ENCODE assay signal across 27 cellular contexts in the genomic region with DNA sequence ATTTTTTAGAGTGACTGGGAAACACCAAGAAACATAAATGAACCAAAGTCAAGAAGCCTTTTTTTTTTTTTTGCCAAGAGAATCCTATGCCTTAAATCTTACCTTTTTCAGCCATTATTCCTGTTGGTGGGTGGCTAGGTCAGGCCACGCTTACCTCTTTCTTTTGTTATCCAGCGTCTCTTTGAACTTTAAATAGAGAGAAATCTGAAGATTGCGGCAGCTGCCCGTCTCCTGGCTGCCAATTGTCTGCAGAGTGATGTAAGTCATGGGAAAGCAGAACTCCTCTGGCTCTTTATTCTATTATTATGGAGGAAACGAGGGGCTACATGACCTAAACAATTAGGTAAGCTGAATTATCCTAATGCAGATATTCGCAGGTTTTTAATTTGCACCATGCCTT. TPM values are rescaled to one million over a fixed set of nuclear protein-coding genes. Genes with fewer than 3 reads are reported as not detected.
DNase-seq lines count a peak whose midpoint lies in the region; ATAC-seq, FAIRE-seq and TF ChIP-seq lines count a peak whose summit lies in the region.
"Had no signal": no experiment of that assay in that cellular context is flagged by ENCODE, and none has a peak within 500 bp of the region (broad histone marks: within the 10 kb centered on the region; RNA-seq: fewer than 3 reads in every experiment).

A gene (minus strand): TSS at position 166 of the 400 bp plus-strand sequence.

- WGBS in H1 (ENCODE audit: extremely low coverage in 1 of 2, insufficient coverage in 1 of 2, insufficient read length in 1 of 2, insufficient replicate concordance in 2 of 2, low coverage in 1 of 2, low lambda C conversion rate in 2 of 2, missing lambda C conversion rate in 1 of 2), 2 experiments, result 56% methylated on average over 6 of the region's 6 CpGs; no CpG with 5 or more reads in 1 of the 2 experiments
- WGBS in stomach, 5 donors, result 68 to 81% (median 74%) methylated on average over 6 of the region's 6 CpGs
- 61 to 82% (median 73%) methylated on average over 6 of the region's 6 CpGs for WGBS in adrenal gland, 4 donors

- H3K4ac ChIP-seq in H1 (replicated peaks; ENCODE audit: insufficient read length, low read depth, low read length), result no peak within 1 kb of the TSS

- CTCF ChIA-PET in H1 (lab: Charles Lee; ENCODE audit: partially characterized antibody), result interaction anchor here (0.7 to 1.3 kb wide), 2 partner anchors 15 to 29 kb away, joined by 3 read pairs; no protein-coding TSS in a partner anchor

- H2BK20ac ChIP-seq in H1 (ENCODE audit: low read length), result no peak within 1 kb of the TSS

- H3K4me2 ChIP-seq in GM23338 (0 out of 2 replicates have a peak within 1 kb of the TSS, but pooled peaks have one; percentile 12), H1 (ENCODE audit: insufficient read depth in 1 of 2, low read depth in 2 of 2, low read length in 2 of 2) (no peak within 1 kb of the TSS), neural cell (ENCODE audit: low read length) (no peak within 1 kb of the TSS)
- H3K4me2 ChIP-seq: A549; BLaER1 treated with 17β-estradiol and CSF1 and Interleukin-3, amounts not matched to agents 10 nM and 100 nM had no signal

- peaks cover 11% of the 10 kb centered on the region; the same call in 1 of the 2 replicates for H3K36me3 ChIP-seq in GM23338 (ENCODE audit: insufficient read depth)
- H3K36me3 ChIP-seq in H1 (ENCODE audit: control insufficient read depth in 2 of 4, insufficient read depth in 4 of 4, low read length in 3 of 4), result no peaks in the 10 kb centered on the region; a peak in 2 of 8 replicates
- H3K36me3 ChIP-seq in neural cell (ENCODE audit: insufficient read depth, low read length), result no peaks in the 10 kb centered on the region
- peaks cover 0 to 5% of the 10 kb centered on the region in 2 donors for H3K36me3 ChIP-seq in gastrocnemius medialis
- H3K36me3 ChIP-seq in stomach, result no peaks in the 10 kb centered on the region
- H3K36me3 ChIP-seq in adrenal gland (replicated peaks in 1 of 2), result no peaks in the 10 kb centered on the region
- H3K36me3 ChIP-seq: BE2C; BLaER1 treated with 17β-estradiol and CSF1 and Interleukin-3, amounts not matched to agents 10 nM and 100 nM had no signal

- H3K9ac ChIP-seq in H1 (replicated peaks in 1 of 4; ENCODE audit: extremely low read depth in 1 of 4, low read depth in 3 of 4, low read length in 3 of 4), result no peak within 1 kb of the TSS
- no peak within 1 kb of the TSS for H3K9ac ChIP-seq in neural cell (ENCODE audit: low read length)
- H3K9ac ChIP-seq: BLaER1 treated with 17β-estradiol and CSF1 and Interleukin-3, amounts not matched to agents 10 nM and 100 nM had no signal

- no peak within 1 kb of the TSS for H3K4me3 ChIP-seq in GM23338
- no peak within 1 kb of the TSS for H3K4me3 ChIP-seq in H1 (ENCODE audit: extremely low read depth in 1 of 4, insufficient read depth in 2 of 4, low read depth in 3 of 4, low read length in 4 of 4)
- H3K4me3 ChIP-seq in neural cell (ENCODE audit: low read length), result no peak within 1 kb of the TSS
- H3K4me3 ChIP-seq in gastrocnemius medialis, result peak within 1 kb of the TSS; percentile 41 to 62 (median 50)
- H3K4me3 ChIP-seq in stomach, result no peak within 1 kb of the TSS
- no peak within 1 kb of the TSS for H3K4me3 ChIP-seq in adrenal gland
- H3K4me3 ChIP-seq: A549; BLaER1 treated with 17β-estradiol and CSF1 and Interleukin-3, amounts not matched to agents 10 nM and 100 nM had no signal

- no peaks in the 10 kb centered on the region for H4K20me1 ChIP-seq in GM23338 (replicated peaks; ENCODE audit: insufficient read depth)
- H4K20me1 ChIP-seq in H1 (replicated peaks in 1 of 2; ENCODE audit: control insufficient read depth in 1 of 2, insufficient read depth in 2 of 2, low read length in 2 of 2), result no peaks in the 10 kb centered on the region
- H4K20me1 ChIP-seq in neural cell (ENCODE audit: insufficient read depth), result no peaks in the 10 kb centered on the region
- H4K20me1 ChIP-seq: BLaER1 treated with 17β-estradiol and CSF1 and Interleukin-3, amounts not matched to agents 10 nM and 100 nM had no signal

- no peak within 1 kb of the TSS for H4K8ac ChIP-seq in H1 (ENCODE audit: extremely low read depth, insufficient read depth, low read length)

- H3K27ac ChIP-seq in GM23338 (ENCODE audit: low read depth) (no peak within 1 kb of the TSS), H1 (ENCODE audit: low read depth, low read length) (no peak within 1 kb of the TSS), neural cell (ENCODE audit: low read length) (peak within 1 kb of the TSS; percentile 33), gastrocnemius medialis (peak within 1 kb of the TSS; percentile 79 to 91 (median 86)), stomach (no peak within 1 kb of the TSS), adrenal gland (no peak within 1 kb of the TSS)
- H3K27ac ChIP-seq: A549; BLaER1 treated with 17β-estradiol and CSF1 and Interleukin-3, amounts not matched to agents 10 nM and 100 nM had no signal

- no peaks in the 10 kb centered on the region for H3F3A ChIP-seq in GM23338 (replicated peaks; ENCODE audit: low read depth)
- H3F3A ChIP-seq in neural cell (ENCODE audit: insufficient read depth, low read length, poor library complexity, severe bottlenecking), result no peaks in the 10 kb centered on the region

- H3K14ac ChIP-seq in H1 (ENCODE audit: insufficient read length), result no peak within 1 kb of the TSS

- no peaks in the 10 kb centered on the region for H3K27me3 Mint-ChIP-seq in GM23338 (ENCODE audit: insufficient read depth, low read depth, poor library complexity)
- H3K27me3 Mint-ChIP-seq: CD4-positive, alpha-beta T cell; CD8-positive, alpha-beta memory T cell had no signal

- in situ Hi-C loops in gastrocnemius medialis (cut with MboI; ENCODE audit: low sequenced_read_pairs in 4 of 4), result no loop called here

- H3K79me2 ChIP-seq in GM23338 (replicated peaks; ENCODE audit: insufficient read depth), result no peaks in the 10 kb centered on the region
- no peaks in the 10 kb centered on the region for H3K79me2 ChIP-seq in H1 (ENCODE audit: control insufficient read depth in 1 of 2, insufficient read depth in 2 of 2, low read length in 2 of 2)
- no peaks in the 10 kb centered on the region for H3K79me2 ChIP-seq in neural cell (replicated peaks; ENCODE audit: insufficient read depth, low read length)

- H3K23ac ChIP-seq in H1 (ENCODE audit: insufficient read length), result no peak within 1 kb of the TSS

- no peak within 1 kb of the TSS for H2BK5ac ChIP-seq in H1 (ENCODE audit: low read depth, low read length)

- no peak within 1 kb of the TSS for H2BK120ac ChIP-seq in H1 (replicated peaks; ENCODE audit: low read depth, low read length)

- peaks cover 20% of the 10 kb centered on the region for H3K36me3 Mint-ChIP-seq in GM23338 (ENCODE audit: low read depth)
- H3K36me3 Mint-ChIP-seq: CD14-positive monocyte; CD8-positive, alpha-beta memory T cell had no signal

- DNase-seq in GM23338 (ENCODE audit: low spot score) (peak; percentile 34), H1 (ENCODE audit: low read depth in 1 of 2, low spot score in 2 of 2) (no peak), gastrocnemius medialis (peak; percentile 35 to 61), stomach (no peak), T-helper 2 cell (no peak), adrenal gland (no peak)
- no peak for DNase-seq in stimulated activated CD4-positive, alpha-beta T cell treated with anti-CD3 and anti-CD28 coated beads, Interleukin-12 subunit alpha, Interleukin-12 subunit beta, amount 100 ng/mL, for 4 hours
- DNase-seq: 8988T; ACHN; AML-193; BE2C; CD4-positive, alpha-beta T cell; CD8-positive, alpha-beta memory T cell; DMS53; DMS79 treated with DMSO at 0.1 percent for 48 hours; GF-D8; GOT3; H7; HCEC 1CT had no signal

- peaks cover 8% of the 10 kb centered on the region; the same call in 2 of the 3 replicates for H3K4me1 Mint-ChIP-seq in GM23338
- H3K4me1 Mint-ChIP-seq: CD14-positive monocyte; CD8-positive, alpha-beta memory T cell had no signal

- no peak within 1 kb of the TSS for H2BK12ac ChIP-seq in H1 (ENCODE audit: low read depth, low read length)

- TF ChIP-seq POLR2A in H1 (IDR thresholded peaks at IDR 0.05; ENCODE audit: control extremely low read depth in 1 of 2, low read depth in 2 of 2, low read length in 2 of 2) (no peak), gastrocnemius medialis (IDR thresholded peaks at IDR 0.05) (peak in 1 of 2 donors; percentile 56), stomach (IDR thresholded peaks at IDR 0.05) (no peak), adrenal gland (IDR thresholded peaks at IDR 0.05) (no peak)

- POLR2A ChIA-PET in H1 (lab: Charles Lee; ENCODE audit: partially characterized antibody), result no interaction called here

- no peak within 1 kb of the TSS for H3K18ac ChIP-seq in H1 (ENCODE audit: extremely low read depth, low read length)

- H3K9me3 Mint-ChIP-seq in GM23338, result peaks cover 24% of the 10 kb centered on the region

- TF ChIP-seq EP300 in H1 (IDR thresholded peaks at IDR 0.05; ENCODE audit: borderline replicate concordance in 1 of 2, low read depth in 2 of 2, low read length in 2 of 2) (no peak), neural cell (conservative IDR thresholded peaks at IDR 0.05; ENCODE audit: poor library complexity, severe bottlenecking) (no peak), stomach (IDR thresholded peaks at IDR 0.05) (no peak)

- no peaks in the 10 kb centered on the region for H3K79me1 ChIP-seq in H1 (ENCODE audit: low read depth, low read length)

- no peak within 1 kb of the TSS for H4K91ac ChIP-seq in H1 (replicated peaks; ENCODE audit: insufficient read length, low read length)

- no peak for TF ChIP-seq CTCF in GM23338 (conservative IDR thresholded peaks at IDR 0.05; ENCODE audit: low read depth in 2 of 2)
- TF ChIP-seq CTCF in H1 (IDR thresholded peaks at IDR 0.05; ENCODE audit: control extremely low read depth in 1 of 3, insufficient read depth in 1 of 3, low read depth in 1 of 3, low read length in 3 of 3), result no peak
- TF ChIP-seq CTCF in neural cell (IDR thresholded peaks at IDR 0.05; ENCODE audit: poor library complexity, severe bottlenecking), result no peak
- no peak for TF ChIP-seq CTCF in gastrocnemius medialis (IDR thresholded peaks at IDR 0.05 in 4 of 5, conservative IDR thresholded peaks at IDR 0.05 in 1 of 5)
- no peak for TF ChIP-seq CTCF in stomach (IDR thresholded peaks at IDR 0.05)
- TF ChIP-seq CTCF in adrenal gland (IDR thresholded peaks at IDR 0.05), result no peak

- no peak within 1 kb of the TSS for H3K56ac ChIP-seq in H1 (replicated peaks; ENCODE audit: insufficient read length, low read depth, low read length)

- no peaks in the 10 kb centered on the region for H3K27me3 ChIP-seq in GM23338 (ENCODE audit: insufficient read depth)
- H3K27me3 ChIP-seq in H1 (replicated peaks in 1 of 4; ENCODE audit: control insufficient read depth in 3 of 4, extremely low read depth in 1 of 4, insufficient read depth in 3 of 4, low read length in 3 of 4), result no peaks in the 10 kb centered on the region
- H3K27me3 ChIP-seq in neural cell (ENCODE audit: insufficient read depth, low read depth, low read length), result no peaks in the 10 kb centered on the region
- no peaks in the 10 kb centered on the region for H3K27me3 ChIP-seq in gastrocnemius medialis
- H3K27me3 ChIP-seq in stomach, result no peaks in the 10 kb centered on the region
- no peaks in the 10 kb centered on the region for H3K27me3 ChIP-seq in adrenal gland
- H3K27me3 ChIP-seq: BE2C; BLaER1 treated with 17β-estradiol and CSF1 and Interleukin-3, amounts not matched to agents 10 nM and 100 nM had no signal

- H3K9me2 ChIP-seq in GM23338 (ENCODE audit: insufficient read depth), result no peaks in the 10 kb centered on the region
- H3K9me2 ChIP-seq in neural cell (ENCODE audit: insufficient read depth, low read length), result no peaks in the 10 kb centered on the region

- peak; percentile 49 for ATAC-seq in GM23338
- peak; percentile 71 to 77 for ATAC-seq in gastrocnemius medialis
- ATAC-seq: A549 had no signal

- no peak within 1 kb of the TSS for H4K5ac ChIP-seq in H1 (ENCODE audit: insufficient read length, low read depth, low read length)

- no peak for TF ChIP-seq RAD21 in H1 (IDR thresholded peaks at IDR 0.05 in 1 of 2, conservative IDR thresholded peaks at IDR 0.05 in 1 of 2; ENCODE audit: low read depth in 2 of 2, low read length in 2 of 2)
- no peak for TF ChIP-seq RAD21 in neural cell (conservative IDR thresholded peaks at IDR 0.05)

- intact Hi-C loops in gastrocnemius medialis (cut with DNase I; ENCODE audit: low total_unique reads), result loop anchor here (5.0 kb wide), 1 partner anchor 101 kb away; no protein-coding TSS in a partner anchor
- intact Hi-C loops in stomach (cut with DNase I; ENCODE audit: low total_unique reads), result no loop called here
- intact Hi-C loops in adrenal gland (cut with DNase I), result no loop called here

- no peak within 1 kb of the TSS for H2BK15ac ChIP-seq in H1 (ENCODE audit: low read length)

- H3K4me1 ChIP-seq in GM23338 (ENCODE audit: insufficient read depth), result peaks cover 8% of the 10 kb centered on the region
- H3K4me1 ChIP-seq in H1 (replicated peaks in 1 of 4; ENCODE audit: control insufficient read depth in 3 of 4, insufficient read depth in 4 of 4, low read length in 3 of 4), result no peaks in the 10 kb centered on the region; a peak in 1 of 7 replicates
- H3K4me1 ChIP-seq in gastrocnemius medialis, result peaks cover 0 to 5% of the 10 kb centered on the region in 2 donors
- no peaks in the 10 kb centered on the region for H3K4me1 ChIP-seq in stomach
- no peaks in the 10 kb centered on the region for H3K4me1 ChIP-seq in adrenal gland (replicated peaks in 1 of 2)
- H3K4me1 ChIP-seq: A549; BE2C; BLaER1 treated with 17β-estradiol and CSF1 and Interleukin-3, amounts not matched to agents 10 nM and 100 nM had no signal

- H2AFZ ChIP-seq in GM23338, result no peak within 1 kb of the TSS
- H2AFZ ChIP-seq in H1 (ENCODE audit: low read length), result peak within 1 kb of the TSS; percentile 34; the same call in 1 of the 2 replicates
- no peak within 1 kb of the TSS for H2AFZ ChIP-seq in neural cell (ENCODE audit: low read depth, low read length)

- no peak within 1 kb of the TSS; the same call in 1 of the 2 replicates for H2AK5ac ChIP-seq in H1 (ENCODE audit: low read depth, low read length)

- H3K27ac Mint-ChIP-seq in GM23338, result peak within 1 kb of the TSS; percentile 54; the same call in 1 of the 2 replicates
- H3K27ac Mint-ChIP-seq: CD14-positive monocyte; CD4-positive, alpha-beta T cell; CD8-positive, alpha-beta memory T cell had no signal

- H3K9me3 ChIP-seq in H1 (ENCODE audit: insufficient read depth in 2 of 2, low read depth in 1 of 2, low read length in 1 of 2) (peaks cover 7 to 9% of the 10 kb centered on the region in 2 experiments), neural cell (ENCODE audit: low read length) (no peaks in the 10 kb centered on the region), gastrocnemius medialis (no peaks in the 10 kb centered on the region), stomach (peaks cover 0 to 22% (median 11%) of the 10 kb centered on the region in 4 donors), adrenal gland (replicated peaks in 1 of 3) (peaks cover 0 to 5% (median 0%) of the 10 kb centered on the region in 3 donors)
- H3K9me3 ChIP-seq: A549, BE2C had no signal

- H3K4me3 Mint-ChIP-seq in GM23338, result no peak within 1 kb of the TSS
- H3K4me3 Mint-ChIP-seq: CD14-positive monocyte; CD4-positive, alpha-beta T cell; CD8-positive, alpha-beta memory T cell had no signal

- H3K23me2 ChIP-seq in H1 (ENCODE audit: low read depth, low read length), result no peaks in the 10 kb centered on the region

- no peak for FAIRE-seq in H1 (lab: Jason Lieb, UNC)
- FAIRE-seq: A549, GM12891, GM18507 had no signal

RNA-seq across cellular contexts. Expression of the gene that starts here (rescaled TPM):
- total RNA-seq in GM23338 (2014; rRNA removed; shearing (Covaris generic)), result 1.6 TPM in 1 of 2 replicates, not detected in the other
- polyA plus RNA-seq in GM23338 (2016; fragmentation: Nextera tagmentation; extraction: Ambion mirVana), result 1.5 and 1.6 TPM in 2 replicates
- 0.38 and 0.47 TPM in 2 replicates for total RNA-seq in H1 (2021; fragmentation: NEBNext Ultra II Directional; extraction: Animal tissue kit (Norgen Biotek cat#: 25700))
- polyA plus RNA-seq in H1 (2011; rRNA removed), result 0.15 TPM in 1 of 2 replicates, not detected in the other
- polyA plus RNA-seq in H1 (2011; cell fraction: cytosol; rRNA removed), result 0.13 TPM
- polyA plus RNA-seq in H1 (2011; cell fraction: nucleus; rRNA removed), result not detected
- polyA plus RNA-seq in H1 (2012, experiment 1 of 2), result 0.37 to 0.41 TPM in 2 of 4 replicates, not detected in the others
- polyA plus RNA-seq in H1 (2012, experiment 2 of 2), result not detected
- 0.63 TPM for polyA plus RNA-seq in H1 (2013, experiment 1 of 2)
- polyA plus RNA-seq in H1 (2013, experiment 2 of 2), result 0.87 TPM
- polyA minus RNA-seq in H1 (2011; rRNA and poly(A)+ RNA removed), result not detected in 2 replicates
- not detected for polyA minus RNA-seq in H1 (2011; cell fraction: cytosol; rRNA and poly(A)+ RNA removed)
- not detected for polyA minus RNA-seq in H1 (2011; cell fraction: nucleus; rRNA and poly(A)+ RNA removed)
- polyA plus RNA-seq in neural cell, result 1.1 and 1.2 TPM in 2 replicates
- polyA minus RNA-seq in neural cell, result not detected in 2 replicates
- 1,000 to 10,000 TPM in 3 of 4 donors, 100 to 1,000 TPM in 1; 507 to 2,272 (median 1,180) TPM for total RNA-seq in gastrocnemius medialis
- total RNA-seq in stomach, result not detected
- polyA plus RNA-seq in stomach, result 1 to 10 TPM in 1 of 3 donors, not detected in 2; 1.4 TPM
- total RNA-seq in adrenal gland, result 1 to 10 TPM in 1 of 8 donors, not detected in 7; 3.4 TPM
- under 1 TPM in 1 of 3 donors, not detected in 2; 0.30 TPM for polyA plus RNA-seq in adrenal gland
- total RNA-seq: CD4-positive, alpha-beta T cell; CD8-positive, alpha-beta memory T cell; Daoy; G401; H7 had no signal
- polyA plus RNA-seq: A549; CD14-positive monocyte; CD8-positive, alpha-beta memory T cell had no signal

Comparison
In these comparisons a context has a peak if more than half of its experiments do, and no peak if none do; other contexts are left out.
1. RNA of the gene that starts here (total RNA-seq): 507 to 2,272 TPM in gastrocnemius medialis; 1.6 TPM in GM23338, 0.38 to 0.47 TPM in H1, not detected in stomach and 3.4 TPM in adrenal gland; every median in the first group is over 100 times any median in the second.
2. DNase-seq: peak in GM23338 (single experiment) and gastrocnemius medialis (2 of 2); none in H1 (0 of 2), stimulated activated CD4-positive, alpha-beta T cell treated with anti-CD3 and anti-CD28 coated beads, Interleukin-12 subunit alpha, Interleukin-12 subunit beta, amount 100 ng/mL, for 4 hours (single experiment), stomach (single experiment), T-helper 2 cell (0 of 5) and adrenal gland (0 of 7).
3. H3K27ac ChIP-seq: peak in neural cell (single experiment) and gastrocnemius medialis (4 of 4); none in GM23338 (single experiment), H1 (single experiment), stomach (0 of 5) and adrenal gland (0 of 5).
4. H3K4me3 ChIP-seq: peak in gastrocnemius medialis (4 of 4); none in GM23338 (single experiment), H1 (0 of 4), neural cell (single experiment), stomach (0 of 4) and adrenal gland (0 of 4).